In the genomic region with DNA sequence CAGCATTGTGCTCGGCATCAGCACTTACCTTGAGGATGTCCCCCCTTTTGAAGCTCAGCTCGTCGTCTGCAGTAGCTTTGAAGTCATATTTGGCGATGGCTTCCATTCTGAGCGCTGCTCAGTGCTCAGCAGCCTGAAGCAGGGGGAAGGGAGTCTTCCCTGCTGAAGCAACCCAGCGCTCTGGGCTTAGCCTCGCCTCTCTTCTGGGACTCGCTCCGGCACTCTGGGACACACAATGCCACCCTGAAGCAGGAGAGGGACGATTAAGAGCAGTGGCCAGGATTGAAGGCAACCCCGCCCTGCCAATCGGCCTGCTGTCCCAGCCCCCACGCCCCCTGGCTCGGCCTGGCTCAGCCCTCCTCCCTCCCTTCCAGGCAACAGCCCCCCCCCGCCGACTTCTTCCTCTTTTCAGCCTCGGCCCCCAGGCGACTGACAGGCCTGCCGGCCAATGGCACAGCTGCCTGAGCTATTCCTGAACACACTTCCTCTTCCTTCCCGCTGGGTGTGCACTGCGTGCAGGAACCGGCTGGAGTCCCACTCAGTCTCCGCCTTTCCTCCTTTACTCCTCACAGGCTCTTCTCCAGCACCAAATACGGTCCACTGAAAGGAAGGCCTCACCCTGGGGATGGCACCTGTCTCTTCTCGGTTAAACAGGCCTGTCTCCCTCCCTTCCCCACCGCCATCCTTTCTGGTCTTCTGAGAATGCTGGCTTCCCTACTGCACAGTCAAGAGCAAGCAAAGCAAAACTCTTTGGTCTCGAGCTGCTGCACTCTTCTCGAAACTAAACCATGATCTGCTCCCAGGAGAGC, we compare ENCODE assay signal across 1 cellular context.
A peak's percentile ranks its signal among the peaks of the same experiment; 100 is the strongest.
TF ChIP-seq lines count a peak whose summit lies in the region.

No MANE protein-coding gene starts in this region.

TF ChIP-seq in HepG2, 621 proteins besides CTCF, POLR2A, EP300 and RAD21 (continued from another document and continues in another):
- TF ChIP-seq, protein P1, sequence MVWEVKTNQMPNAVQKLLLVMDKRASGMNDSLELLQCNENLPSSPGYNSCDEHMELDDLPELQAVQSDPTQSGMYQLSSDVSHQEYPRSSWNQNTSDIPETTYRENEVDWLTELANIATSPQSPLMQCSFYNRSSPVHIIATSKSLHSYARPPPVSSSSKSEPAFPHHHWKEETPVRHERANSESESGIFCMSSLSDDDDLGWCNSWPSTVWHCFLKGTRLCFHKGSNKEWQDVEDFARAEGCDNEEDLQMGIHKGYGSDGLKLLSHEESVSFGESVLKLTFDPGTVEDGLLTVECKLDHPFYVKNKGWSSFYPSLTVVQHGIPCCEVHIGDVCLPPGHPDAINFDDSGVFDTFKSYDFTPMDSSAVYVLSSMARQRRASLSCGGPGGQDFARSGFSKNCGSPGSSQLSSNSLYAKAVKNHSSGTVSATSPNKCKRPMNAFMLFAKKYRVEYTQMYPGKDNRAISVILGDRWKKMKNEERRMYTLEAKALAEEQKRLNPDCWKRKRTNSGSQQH (CRISPR knock-in tag; IDR thresholded peaks at IDR 0.05; ENCODE audit: low read depth) = peak; percentile 21; the same call in 1 of the 2 replicates
- TF ChIP-seq RFX1 (IDR thresholded peaks at IDR 0.05) = no peak
- no peak for TF ChIP-seq U2AF1 (optimal IDR thresholded peaks at IDR 0.05; ENCODE audit: low read depth, low read length)
- TF ChIP-seq NR2C2 (CRISPR knock-in tag; IDR thresholded peaks at IDR 0.05; ENCODE audit: borderline replicate concordance) = peak; percentile 66; the same call in 1 of the 2 replicates
- TF ChIP-seq ZNF256 (CRISPR knock-in tag; conservative IDR thresholded peaks at IDR 0.05) = no peak
- TF ChIP-seq NFKB2 (CRISPR knock-in tag; IDR thresholded peaks at IDR 0.05; ENCODE audit: borderline replicate concordance) = peak; percentile 90; the same call in 1 of the 2 replicates
- peak; percentile 90 for TF ChIP-seq ZNF263 (CRISPR knock-in tag; IDR thresholded peaks at IDR 0.05)
- 0 out of 2 replicates have a peak, but pooled peaks have one; percentile 35 for TF ChIP-seq TP53 (CRISPR knock-in tag; conservative IDR thresholded peaks at IDR 0.05)
- no peak for TF ChIP-seq MIXL1 (CRISPR knock-in tag; IDR thresholded peaks at IDR 0.05)
- TF ChIP-seq ZNF589 (CRISPR knock-in tag; conservative IDR thresholded peaks at IDR 0.05) = peak; percentile 81; the same call in 1 of the 2 replicates
- TF ChIP-seq ZNF274 (CRISPR knock-in tag; IDR thresholded peaks at IDR 0.05) = peak; percentile 67; the same call in 1 of the 2 replicates
- TF ChIP-seq GATA4 (IDR thresholded peaks at IDR 0.05; ENCODE audit: borderline replicate concordance, low read depth) = peak; percentile 16; the same call in 1 of the 2 replicates
- no peak for TF ChIP-seq ZNF484 (CRISPR knock-in tag; IDR thresholded peaks at IDR 0.05; ENCODE audit: borderline replicate concordance, low read depth)
- TF ChIP-seq ZNF577 (CRISPR knock-in tag; IDR thresholded peaks at IDR 0.05; ENCODE audit: borderline replicate concordance, low read depth) = no peak
- TF ChIP-seq ISL2 (CRISPR knock-in tag; IDR thresholded peaks at IDR 0.05) = peak; percentile 32
- no peak for TF ChIP-seq NONO (IDR thresholded peaks at IDR 0.05)
- TF ChIP-seq NONO (CRISPR knock-in tag; conservative IDR thresholded peaks at IDR 0.05) = peak; percentile 81
- no peak for TF ChIP-seq MBD4 (IDR thresholded peaks at IDR 0.05; ENCODE audit: borderline replicate concordance, low read length)
- no peak for TF ChIP-seq ZNF703 (CRISPR knock-in tag; IDR thresholded peaks at IDR 0.05; ENCODE audit: borderline replicate concordance)
- TF ChIP-seq NFKBIZ (CRISPR knock-in tag; IDR thresholded peaks at IDR 0.05) = no peak; the same call in 1 of the 2 replicates
- peak; percentile 62; the same call in 1 of the 2 replicates for TF ChIP-seq ZNF547 (CRISPR knock-in tag; IDR thresholded peaks at IDR 0.05)
- no peak for TF ChIP-seq ZFP62 (CRISPR knock-in tag; IDR thresholded peaks at IDR 0.05)
- peak; percentile 98 for TF ChIP-seq SP2 (CRISPR knock-in tag; IDR thresholded peaks at IDR 0.05)
- TF ChIP-seq, protein P2, sequence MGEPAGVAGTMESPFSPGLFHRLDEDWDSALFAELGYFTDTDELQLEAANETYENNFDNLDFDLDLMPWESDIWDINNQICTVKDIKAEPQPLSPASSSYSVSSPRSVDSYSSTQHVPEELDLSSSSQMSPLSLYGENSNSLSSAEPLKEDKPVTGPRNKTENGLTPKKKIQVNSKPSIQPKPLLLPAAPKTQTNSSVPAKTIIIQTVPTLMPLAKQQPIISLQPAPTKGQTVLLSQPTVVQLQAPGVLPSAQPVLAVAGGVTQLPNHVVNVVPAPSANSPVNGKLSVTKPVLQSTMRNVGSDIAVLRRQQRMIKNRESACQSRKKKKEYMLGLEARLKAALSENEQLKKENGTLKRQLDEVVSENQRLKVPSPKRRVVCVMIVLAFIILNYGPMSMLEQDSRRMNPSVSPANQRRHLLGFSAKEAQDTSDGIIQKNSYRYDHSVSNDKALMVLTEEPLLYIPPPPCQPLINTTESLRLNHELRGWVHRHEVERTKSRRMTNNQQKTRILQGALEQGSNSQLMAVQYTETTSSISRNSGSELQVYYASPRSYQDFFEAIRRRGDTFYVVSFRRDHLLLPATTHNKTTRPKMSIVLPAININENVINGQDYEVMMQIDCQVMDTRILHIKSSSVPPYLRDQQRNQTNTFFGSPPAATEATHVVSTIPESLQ (CRISPR knock-in tag; conservative IDR thresholded peaks at IDR 0.05) = peak; percentile 80; the same call in 1 of the 2 replicates
- TF ChIP-seq, protein P3, sequence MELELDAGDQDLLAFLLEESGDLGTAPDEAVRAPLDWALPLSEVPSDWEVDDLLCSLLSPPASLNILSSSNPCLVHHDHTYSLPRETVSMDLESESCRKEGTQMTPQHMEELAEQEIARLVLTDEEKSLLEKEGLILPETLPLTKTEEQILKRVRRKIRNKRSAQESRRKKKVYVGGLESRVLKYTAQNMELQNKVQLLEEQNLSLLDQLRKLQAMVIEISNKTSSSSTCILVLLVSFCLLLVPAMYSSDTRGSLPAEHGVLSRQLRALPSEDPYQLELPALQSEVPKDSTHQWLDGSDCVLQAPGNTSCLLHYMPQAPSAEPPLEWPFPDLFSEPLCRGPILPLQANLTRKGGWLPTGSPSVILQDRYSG (CRISPR knock-in tag; IDR thresholded peaks at IDR 0.05) = no peak
- peak; percentile 70; the same call in 1 of the 2 replicates for TF ChIP-seq RFXAP (CRISPR knock-in tag; IDR thresholded peaks at IDR 0.05; ENCODE audit: borderline replicate concordance)
- TF ChIP-seq ZNF205 (CRISPR knock-in tag; IDR thresholded peaks at IDR 0.05) = no peak
- TF ChIP-seq, protein P4, sequence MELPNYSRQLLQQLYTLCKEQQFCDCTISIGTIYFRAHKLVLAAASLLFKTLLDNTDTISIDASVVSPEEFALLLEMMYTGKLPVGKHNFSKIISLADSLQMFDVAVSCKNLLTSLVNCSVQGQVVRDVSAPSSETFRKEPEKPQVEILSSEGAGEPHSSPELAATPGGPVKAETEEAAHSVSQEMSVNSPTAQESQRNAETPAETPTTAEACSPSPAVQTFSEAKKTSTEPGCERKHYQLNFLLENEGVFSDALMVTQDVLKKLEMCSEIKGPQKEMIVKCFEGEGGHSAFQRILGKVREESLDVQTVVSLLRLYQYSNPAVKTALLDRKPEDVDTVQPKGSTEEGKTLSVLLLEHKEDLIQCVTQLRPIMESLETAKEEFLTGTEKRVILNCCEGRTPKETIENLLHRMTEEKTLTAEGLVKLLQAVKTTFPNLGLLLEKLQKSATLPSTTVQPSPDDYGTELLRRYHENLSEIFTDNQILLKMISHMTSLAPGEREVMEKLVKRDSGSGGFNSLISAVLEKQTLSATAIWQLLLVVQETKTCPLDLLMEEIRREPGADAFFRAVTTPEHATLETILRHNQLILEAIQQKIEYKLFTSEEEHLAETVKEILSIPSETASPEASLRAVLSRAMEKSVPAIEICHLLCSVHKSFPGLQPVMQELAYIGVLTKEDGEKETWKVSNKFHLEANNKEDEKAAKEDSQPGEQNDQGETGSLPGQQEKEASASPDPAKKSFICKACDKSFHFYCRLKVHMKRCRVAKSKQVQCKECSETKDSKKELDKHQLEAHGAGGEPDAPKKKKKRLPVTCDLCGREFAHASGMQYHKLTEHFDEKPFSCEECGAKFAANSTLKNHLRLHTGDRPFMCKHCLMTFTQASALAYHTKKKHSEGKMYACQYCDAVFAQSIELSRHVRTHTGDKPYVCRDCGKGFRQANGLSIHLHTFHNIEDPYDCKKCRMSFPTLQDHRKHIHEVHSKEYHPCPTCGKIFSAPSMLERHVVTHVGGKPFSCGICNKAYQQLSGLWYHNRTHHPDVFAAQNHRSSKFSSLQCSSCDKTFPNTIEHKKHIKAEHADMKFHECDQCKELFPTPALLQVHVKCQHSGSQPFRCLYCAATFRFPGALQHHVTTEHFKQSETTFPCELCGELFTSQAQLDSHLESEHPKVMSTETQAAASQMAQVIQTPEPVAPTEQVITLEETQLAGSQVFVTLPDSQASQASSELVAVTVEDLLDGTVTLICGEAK (IDR thresholded peaks at IDR 0.05) = peak; percentile 55
- TF ChIP-seq, protein P4 (CRISPR knock-in tag; IDR thresholded peaks at IDR 0.05) = no peak; the same call in 1 of the 2 replicates
- TF ChIP-seq SMYD3 (CRISPR knock-in tag; IDR thresholded peaks at IDR 0.05) = no peak
- TF ChIP-seq, protein P5, sequence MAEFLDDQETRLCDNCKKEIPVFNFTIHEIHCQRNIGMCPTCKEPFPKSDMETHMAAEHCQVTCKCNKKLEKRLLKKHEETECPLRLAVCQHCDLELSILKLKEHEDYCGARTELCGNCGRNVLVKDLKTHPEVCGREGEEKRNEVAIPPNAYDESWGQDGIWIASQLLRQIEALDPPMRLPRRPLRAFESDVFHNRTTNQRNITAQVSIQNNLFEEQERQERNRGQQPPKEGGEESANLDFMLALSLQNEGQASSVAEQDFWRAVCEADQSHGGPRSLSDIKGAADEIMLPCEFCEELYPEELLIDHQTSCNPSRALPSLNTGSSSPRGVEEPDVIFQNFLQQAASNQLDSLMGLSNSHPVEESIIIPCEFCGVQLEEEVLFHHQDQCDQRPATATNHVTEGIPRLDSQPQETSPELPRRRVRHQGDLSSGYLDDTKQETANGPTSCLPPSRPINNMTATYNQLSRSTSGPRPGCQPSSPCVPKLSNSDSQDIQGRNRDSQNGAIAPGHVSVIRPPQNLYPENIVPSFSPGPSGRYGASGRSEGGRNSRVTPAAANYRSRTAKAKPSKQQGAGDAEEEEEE (CRISPR knock-in tag; IDR thresholded peaks at IDR 0.05; ENCODE audit: borderline replicate concordance) = peak; percentile 74; the same call in 1 of the 2 replicates
- TF ChIP-seq POLR2AphosphoS5 (IDR thresholded peaks at IDR 0.05; ENCODE audit: low read depth, low read length) = peak; percentile 93
- peak; percentile 91 for TF ChIP-seq ZNF598 (CRISPR knock-in tag; IDR thresholded peaks at IDR 0.05; ENCODE audit: borderline replicate concordance)
- TF ChIP-seq GZF1 (CRISPR knock-in tag; IDR thresholded peaks at IDR 0.05) = peak; percentile 80; the same call in 1 of the 2 replicates
- no peak for TF ChIP-seq PRMT3 (CRISPR knock-in tag; IDR thresholded peaks at IDR 0.05; ENCODE audit: borderline replicate concordance, low read depth)
- TF ChIP-seq SIN3B (IDR thresholded peaks at IDR 0.05; ENCODE audit: low read length) = 0 out of 2 replicates have a peak, but pooled peaks have one; percentile 60
- TF ChIP-seq, protein P6, sequence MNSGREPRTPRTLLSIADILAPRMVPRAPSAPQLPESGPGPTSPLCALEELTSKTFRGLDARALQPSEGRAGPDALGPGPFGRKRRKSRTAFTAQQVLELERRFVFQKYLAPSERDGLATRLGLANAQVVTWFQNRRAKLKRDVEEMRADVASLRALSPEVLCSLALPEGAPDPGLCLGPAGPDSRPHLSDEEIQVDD (CRISPR knock-in tag; IDR thresholded peaks at IDR 0.05; ENCODE audit: borderline replicate concordance) = no peak
- TF ChIP-seq, protein P7, sequence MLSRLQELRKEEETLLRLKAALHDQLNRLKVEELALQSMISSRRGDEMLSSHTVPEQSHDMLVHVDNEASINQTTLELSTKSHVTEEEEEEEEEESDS (CRISPR knock-in tag; IDR thresholded peaks at IDR 0.05; ENCODE audit: borderline replicate concordance) = no peak
- TF ChIP-seq, protein P8, sequence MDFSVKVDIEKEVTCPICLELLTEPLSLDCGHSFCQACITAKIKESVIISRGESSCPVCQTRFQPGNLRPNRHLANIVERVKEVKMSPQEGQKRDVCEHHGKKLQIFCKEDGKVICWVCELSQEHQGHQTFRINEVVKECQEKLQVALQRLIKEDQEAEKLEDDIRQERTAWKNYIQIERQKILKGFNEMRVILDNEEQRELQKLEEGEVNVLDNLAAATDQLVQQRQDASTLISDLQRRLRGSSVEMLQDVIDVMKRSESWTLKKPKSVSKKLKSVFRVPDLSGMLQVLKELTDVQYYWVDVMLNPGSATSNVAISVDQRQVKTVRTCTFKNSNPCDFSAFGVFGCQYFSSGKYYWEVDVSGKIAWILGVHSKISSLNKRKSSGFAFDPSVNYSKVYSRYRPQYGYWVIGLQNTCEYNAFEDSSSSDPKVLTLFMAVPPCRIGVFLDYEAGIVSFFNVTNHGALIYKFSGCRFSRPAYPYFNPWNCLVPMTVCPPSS (IDR thresholded peaks at IDR 0.05) = no peak
- TF ChIP-seq ZNF781 (CRISPR knock-in tag; IDR thresholded peaks at IDR 0.05; ENCODE audit: borderline replicate concordance, not compliant biosample characterization) = no peak
- no peak for TF ChIP-seq EZH2 (conservative IDR thresholded peaks at IDR 0.05; ENCODE audit: low read depth, low read length)
